Comparison of ENCODE assay signal across 21 cellular contexts in the genomic region with DNA sequence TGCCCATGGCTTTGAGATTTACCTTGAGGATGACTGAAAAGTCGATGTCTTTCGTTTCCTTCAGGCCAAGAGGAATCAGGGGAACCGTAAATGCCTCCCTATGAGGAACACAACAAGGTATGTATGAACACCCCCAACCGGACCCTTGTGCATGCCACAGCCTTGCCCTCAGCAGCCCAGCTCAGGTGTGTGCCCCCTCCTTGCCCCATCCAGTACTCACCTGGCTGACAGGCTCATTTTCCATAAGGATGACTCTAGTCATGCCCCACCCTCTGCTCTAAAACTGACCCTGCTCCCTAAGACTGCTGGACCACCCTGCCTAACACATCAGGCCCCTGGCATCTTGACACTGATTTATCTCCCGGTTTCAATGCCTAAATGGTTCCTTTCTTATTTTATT.
DNase-seq lines count a peak whose midpoint lies in the region; ATAC-seq and TF ChIP-seq lines count a peak whose summit lies in the region.
"Had no signal": no experiment of that assay in that cellular context is flagged by ENCODE, and none has a peak within 500 bp of the region (broad histone marks: within the 10 kb centered on the region; RNA-seq: fewer than 3 reads in every experiment).

No MANE protein-coding gene starts in this region.

- TF ChIP-seq CTCF in mucosa of descending colon (IDR thresholded peaks at IDR 0.05): no peak

- peak; percentile 15 for ATAC-seq in activated T-helper 17 cell treated with anti-CD3 and anti-CD28 coated beads, Interleukin-2, amount 50 U/mL, for 72 hours (replicated peaks)
- ATAC-seq in mucosa of descending colon: peak; percentile 10
- ATAC-seq in stimulated activated memory B cell treated with anti-CD40 and anti-IgM and Interleukin-4, amounts not matched to agents 10 μg/mL and 1 μg/mL and 100 μg/mL, for 72 hours: peak; percentile 5
- ATAC-seq in HG02981 (IDR thresholded peaks at IDR 0.05; ENCODE audit: unreplicated experiment): no peak
- ATAC-seq: GM12878 had no signal

- H3K36me3 ChIP-seq in mucosa of descending colon (ENCODE audit: low read depth): no peaks in the 10 kb centered on the region

- intact Hi-C loops in mucosa of descending colon (cut with DNase I, micrococcal nuclease): no loop called here

- H3K9me3 Mint-ChIP-seq in activated T-helper 17 cell treated with anti-CD3 and anti-CD28 coated beads, Interleukin-2, amount 50 U/mL, for 72 hours: no peaks in the 10 kb centered on the region
- no peaks in the 10 kb centered on the region for H3K9me3 Mint-ChIP-seq in stimulated activated memory B cell treated with anti-CD40 and anti-IgM and Interleukin-4, amounts not matched to agents 10 μg/mL and 1 μg/mL and 100 μg/mL, for 72 hours
- H3K9me3 Mint-ChIP-seq: CD4-positive, alpha-beta memory T cell had no signal

- peak in 1 of 3 donors; percentile 16 for DNase-seq in mucosa of descending colon
- DNase-seq in NCI-H1092 treated with DMSO at 0.1 percent for 48 hours (lab: John Stamatoyannopoulos, UW): no peak
- DNase-seq in GF-D8 (lab: John Stamatoyannopoulos, UW): no peak
- no peak for DNase-seq in OCI-M1 (lab: John Stamatoyannopoulos, UW)
- DNase-seq: 8988T; ACHN; AML-193; C1 segment of cervical spinal cord; Calu3; CD4-positive, alpha-beta memory T cell; COR-L47; DMS153; DND-41; GM23248; H7; HCEC 1CT had no signal

- no peaks in the 10 kb centered on the region for H3K4me1 Mint-ChIP-seq in activated T-helper 17 cell treated with anti-CD3 and anti-CD28 coated beads, Interleukin-2, amount 50 U/mL, for 72 hours
- H3K4me1 Mint-ChIP-seq in stimulated activated memory B cell treated with anti-CD40 and anti-IgM and Interleukin-4, amounts not matched to agents 10 μg/mL and 1 μg/mL and 100 μg/mL, for 72 hours: no peaks in the 10 kb centered on the region
- H3K4me1 Mint-ChIP-seq: CD4-positive, alpha-beta memory T cell had no signal

- H3K27ac Mint-ChIP-seq in activated T-helper 17 cell treated with anti-CD3 and anti-CD28 coated beads, Interleukin-2, amount 50 U/mL, for 72 hours: no peak overlapping the region
- H3K27ac Mint-ChIP-seq in stimulated activated memory B cell treated with anti-CD40 and anti-IgM and Interleukin-4, amounts not matched to agents 10 μg/mL and 1 μg/mL and 100 μg/mL, for 72 hours: no peak overlapping the region
- H3K27ac Mint-ChIP-seq: CD4-positive, alpha-beta memory T cell had no signal

- no peak overlapping the region for H3K4me3 ChIP-seq in mucosa of descending colon
- H3K4me3 ChIP-seq: A549, GM12878, GM23248 had no signal

- no peaks in the 10 kb centered on the region for H3K4me1 ChIP-seq in mucosa of descending colon (ENCODE audit: low read depth)
- H3K4me1 ChIP-seq: A549 had no signal

- H3K9me3 ChIP-seq in mucosa of descending colon: peaks cover 91% of the 10 kb centered on the region

- H3K36me3 Mint-ChIP-seq in activated T-helper 17 cell treated with anti-CD3 and anti-CD28 coated beads, Interleukin-2, amount 50 U/mL, for 72 hours (ENCODE audit: low read depth): no peaks in the 10 kb centered on the region
- no peaks in the 10 kb centered on the region for H3K36me3 Mint-ChIP-seq in stimulated activated memory B cell treated with anti-CD40 and anti-IgM and Interleukin-4, amounts not matched to agents 10 μg/mL and 1 μg/mL and 100 μg/mL, for 72 hours
- H3K36me3 Mint-ChIP-seq: CD4-positive, alpha-beta memory T cell had no signal

- no peaks in the 10 kb centered on the region for H3K27me3 Mint-ChIP-seq in activated T-helper 17 cell treated with anti-CD3 and anti-CD28 coated beads, Interleukin-2, amount 50 U/mL, for 72 hours
- H3K27me3 Mint-ChIP-seq in stimulated activated memory B cell treated with anti-CD40 and anti-IgM and Interleukin-4, amounts not matched to agents 10 μg/mL and 1 μg/mL and 100 μg/mL, for 72 hours: no peaks in the 10 kb centered on the region
- H3K27me3 Mint-ChIP-seq: CD4-positive, alpha-beta memory T cell had no signal

- H3K4me3 Mint-ChIP-seq in activated T-helper 17 cell treated with anti-CD3 and anti-CD28 coated beads, Interleukin-2, amount 50 U/mL, for 72 hours: no peak overlapping the region
- H3K4me3 Mint-ChIP-seq in stimulated activated memory B cell treated with anti-CD40 and anti-IgM and Interleukin-4, amounts not matched to agents 10 μg/mL and 1 μg/mL and 100 μg/mL, for 72 hours: no peak overlapping the region
- H3K4me3 Mint-ChIP-seq: CD4-positive, alpha-beta memory T cell had no signal
